19 cellular contexts compared by ENCODE assay signal in genomic region chr12:42221722-42222121, GRCh38. TPM values are rescaled to one million over a fixed set of nuclear protein-coding genes. Genes with fewer than 3 reads are reported as not detected.
DNase-seq lines count a peak whose midpoint lies in the region; ATAC-seq and TF ChIP-seq lines count a peak whose summit lies in the region.
"Had no signal": no experiment of that assay in that cellular context is flagged by ENCODE, and none has a peak within 500 bp of the region (broad histone marks: within the 10 kb centered on the region; RNA-seq: fewer than 3 reads in every experiment).

No MANE protein-coding gene starts in this region.

- H3K4me1 ChIP-seq in DND-41 (ENCODE audit: insufficient read depth, low read length) (no peaks in the 10 kb centered on the region), Karpas-422 (ENCODE audit: low read length) (peaks cover 50% of the 10 kb centered on the region), lower lobe of right lung (no peaks in the 10 kb centered on the region)
- H3K4me1 ChIP-seq: BE2C, Peyer's patch had no signal

- DNase-seq in activated T-cell treated with anti-CD3 and anti-CD28 coated beads, Interleukin-2, amount 50 U/mL, for 4 hours, result no peak
- DNase-seq in activated T-cell treated with anti-CD3 and anti-CD28 coated beads, Interleukin-2, amount 50 U/mL, for 1 hour, result no peak
- no peak for DNase-seq in DND-41
- no peak for DNase-seq in Karpas-422
- peak; percentile 23 for DNase-seq in fibroblast of villous mesenchyme (ENCODE audit: low read depth)
- no peak for DNase-seq in lower lobe of right lung
- DNase-seq in stimulated activated naive CD4-positive, alpha-beta T cell treated with Interleukin-2 at 50 U/mL for 16 hours (lab: John Stamatoyannopoulos, UW), result no peak
- DNase-seq: BE2C, COR-L47, DMS 273 treated with DMSO at 0.1 percent for 48 hours, HCEC 1CT, KG1, MV-4-11, NCI-H1105 treated with DMSO at 0.1 percent for 48 hours, NCI-H1694 treated with DMSO at 0.1 percent for 48 hours, NCI-H446, NCI-H526, Peyer's patch had no signal

- intact Hi-C loops in lower lobe of right lung (cut with DNase I), result no loop called here

- H3K9me3 Mint-ChIP-seq in activated T-cell treated with anti-CD3 and anti-CD28 coated beads, Interleukin-2, amount 50 U/mL, for 4 hours, result no peaks in the 10 kb centered on the region

- H3K4me3 ChIP-seq in DND-41 (ENCODE audit: low read depth in 1 of 2, low read length in 2 of 2), result no peak overlapping the region
- no peak overlapping the region for H3K4me3 ChIP-seq in Karpas-422 (ENCODE audit: low read length)
- no peak overlapping the region for H3K4me3 ChIP-seq in fibroblast of villous mesenchyme (ENCODE audit: low read depth, low read length)
- H3K4me3 ChIP-seq in lower lobe of right lung, result no peak overlapping the region
- H3K4me3 ChIP-seq: GM23338, Peyer's patch had no signal

- H3K79me2 ChIP-seq in DND-41 (ENCODE audit: insufficient read depth, low read length) (peaks cover 56% of the 10 kb centered on the region), Karpas-422 (ENCODE audit: low read length) (peaks cover 87% of the 10 kb centered on the region)

- no peaks in the 10 kb centered on the region for H3K27me3 Mint-ChIP-seq in activated T-cell treated with anti-CD3 and anti-CD28 coated beads, Interleukin-2, amount 50 U/mL, for 4 hours (ENCODE audit: low read depth)

- H4K20me1 ChIP-seq in DND-41 (ENCODE audit: insufficient read depth, low read length) (peaks cover 15% of the 10 kb centered on the region; the same call in 1 of the 2 replicates), Karpas-422 (ENCODE audit: insufficient read depth, low read depth, low read length) (no peaks in the 10 kb centered on the region)

- TF ChIP-seq CTCF in DND-41 (IDR thresholded peaks at IDR 0.05; ENCODE audit: borderline replicate concordance, extremely low read depth, low read length, poor library complexity, severe bottlenecking) (no peak), fibroblast of villous mesenchyme (IDR thresholded peaks at IDR 0.05; ENCODE audit: insufficient read depth, low read depth, low read length) (no peak), lower lobe of right lung (IDR thresholded peaks at IDR 0.05) (no peak)

- H3K4me2 ChIP-seq in DND-41 (ENCODE audit: insufficient read depth, low read length) (no peak overlapping the region), Karpas-422 (ENCODE audit: low read depth, low read length, poor library complexity, severe bottlenecking) (no peak overlapping the region)
- H3K4me2 ChIP-seq: GM23338 had no signal

- H3K27ac ChIP-seq in DND-41 (ENCODE audit: low read length) (no peak overlapping the region), Karpas-422 (ENCODE audit: low read length) (0 out of 2 replicates have a peak overlapping the region, but pooled peaks have one; percentile 5), lower lobe of right lung (no peak overlapping the region)
- H3K27ac ChIP-seq: Peyer's patch had no signal

- H2AFZ ChIP-seq in DND-41 (ENCODE audit: low read depth, low read length) (no peak overlapping the region), Karpas-422 (ENCODE audit: low read length) (no peak overlapping the region)
- H2AFZ ChIP-seq: GM23338 had no signal

- H3K27me3 ChIP-seq in DND-41 (ENCODE audit: insufficient read depth, low read length, poor library complexity) (no peaks in the 10 kb centered on the region), Karpas-422 (ENCODE audit: low read length) (no peaks in the 10 kb centered on the region), lower lobe of right lung (ENCODE audit: low read depth) (no peaks in the 10 kb centered on the region)
- H3K27me3 ChIP-seq: BE2C, Peyer's patch had no signal

- peak; percentile 50 to 77 for ATAC-seq in activated T-cell treated with anti-CD3 and anti-CD28 coated beads, Interleukin-2, amount 50 U/mL, for 4 hours
- ATAC-seq in DND-41 (ENCODE audit: insufficient read depth, low read depth) (peak; percentile 65; the same call in 1 of the 3 replicates), lower lobe of right lung (no peak)
- ATAC-seq: GM23338 had no signal

- H3K9me3 ChIP-seq in DND-41 (ENCODE audit: insufficient read depth, low read length, severe bottlenecking) (no peaks in the 10 kb centered on the region), Karpas-422 (ENCODE audit: low read length) (no peaks in the 10 kb centered on the region), lower lobe of right lung (no peaks in the 10 kb centered on the region)
- H3K9me3 ChIP-seq: BE2C, Peyer's patch had no signal

- H3K4me1 Mint-ChIP-seq in activated T-cell treated with anti-CD3 and anti-CD28 coated beads, Interleukin-2, amount 50 U/mL, for 4 hours (ENCODE audit: low read depth), result peaks cover 54% of the 10 kb centered on the region
- H3K4me1 Mint-ChIP-seq: GM23338 had no signal

- H3K9me2 ChIP-seq in Karpas-422 (replicated peaks; ENCODE audit: insufficient read depth, low read length), result no peaks in the 10 kb centered on the region

- peaks cover 6% of the 10 kb centered on the region; the same call in 1 of the 2 replicates for H3K36me3 ChIP-seq in DND-41 (ENCODE audit: insufficient read depth, low read length)
- peaks cover 7% of the 10 kb centered on the region for H3K36me3 ChIP-seq in Karpas-422 (ENCODE audit: insufficient read depth, low read length)
- H3K36me3 ChIP-seq in lower lobe of right lung, result no peaks in the 10 kb centered on the region
- H3K36me3 ChIP-seq: BE2C, Peyer's patch had no signal

- no peak overlapping the region for H3K9ac ChIP-seq in DND-41 (ENCODE audit: low read depth, low read length)
- no peak overlapping the region for H3K9ac ChIP-seq in Karpas-422 (ENCODE audit: low read length)

- H3K4me3 Mint-ChIP-seq in activated T-cell treated with anti-CD3 and anti-CD28 coated beads, Interleukin-2, amount 50 U/mL, for 4 hours, result no peak overlapping the region
- H3K4me3 Mint-ChIP-seq: GM23338 had no signal

- peaks cover 17% of the 10 kb centered on the region for H3K36me3 Mint-ChIP-seq in activated T-cell treated with anti-CD3 and anti-CD28 coated beads, Interleukin-2, amount 50 U/mL, for 4 hours (ENCODE audit: insufficient read depth)

RNA-seq across cellular contexts. Expression of gene YAF2, which starts 16.3 kb away (rescaled TPM):
- total RNA-seq in activated T-cell treated with anti-CD3 and anti-CD28 coated beads, Interleukin-2, amount 50 U/mL, for 4 hours, result 10 to 100 TPM; 37.0 to 40.9 (median 37.7) TPM
- total RNA-seq in Karpas-422 (2014; rRNA removed; shearing (Covaris generic); ENCODE audit: low replicate concordance), result 36.3 and 81.7 TPM in 2 replicates
- 14.2 and 20.7 TPM in 2 replicates for total RNA-seq in fibroblast of villous mesenchyme
- 25.1 TPM for total RNA-seq in lower lobe of right lung

Comparison
In these comparisons a context has a peak if more than half of its experiments do, and no peak if none do; other contexts are left out.
1. ATAC-seq: peak in activated T-cell treated with anti-CD3 and anti-CD28 coated beads, Interleukin-2, amount 50 U/mL, for 4 hours (2 of 2) and DND-41 (single experiment); none in lower lobe of right lung (0 of 2).